In the genomic region with DNA sequence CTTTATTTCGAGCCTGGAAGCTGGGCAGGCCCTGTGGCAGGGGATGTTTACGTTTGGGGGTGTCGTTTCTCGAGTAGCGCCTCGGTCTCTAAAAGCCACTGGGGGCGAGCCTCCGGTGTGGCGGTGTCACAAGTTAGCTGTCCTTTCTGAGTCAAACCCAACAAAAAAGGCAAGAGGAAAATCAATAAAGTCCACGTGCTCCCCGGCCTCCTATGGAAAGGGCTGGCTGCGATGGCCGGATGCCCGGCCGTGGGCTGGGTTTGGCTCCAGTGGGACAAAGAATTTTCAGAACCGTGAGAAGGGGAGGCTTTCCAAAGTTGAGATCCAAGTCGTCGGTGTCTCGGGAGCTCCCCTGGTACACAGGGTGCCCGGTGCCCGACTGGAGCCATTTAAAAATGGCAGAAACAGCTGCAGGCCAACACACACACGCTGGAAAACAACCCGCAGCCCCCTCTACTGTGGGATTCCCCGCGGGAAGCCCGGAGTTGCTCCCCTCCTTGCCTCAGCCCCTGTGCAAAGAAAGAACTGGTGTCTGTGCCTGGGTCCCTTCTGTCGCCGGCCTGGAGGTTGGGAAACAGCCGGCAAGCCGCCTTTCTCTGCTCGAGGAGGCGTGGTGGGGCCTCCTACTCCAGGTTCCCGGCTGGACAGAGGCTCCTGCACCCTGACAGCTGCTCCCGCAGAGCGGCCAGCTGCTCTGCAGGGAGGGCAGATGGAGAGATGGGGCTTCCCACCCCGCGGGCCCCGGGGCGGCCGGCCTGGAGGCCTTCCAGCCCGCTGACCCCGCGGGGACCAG, we compare ENCODE assay signal across 8 cellular contexts. TPM values are rescaled to one million over a fixed set of nuclear protein-coding genes. Genes with fewer than 3 reads are reported as not detected.
DNase-seq lines count a peak whose midpoint lies in the region; ATAC-seq and TF ChIP-seq lines count a peak whose summit lies in the region.

No MANE protein-coding gene starts in this region.

- POLR2A ChIA-PET in AG04449 (lab: Yijun Ruan, JAX) = no interaction called here

- CTCF ChIA-PET in AG04449 (lab: Yijun Ruan, JAX) = interaction anchor here (0.6 to 2.4 kb wide), 9 partner anchors 8 to 107 kb away, joined by 3 to 10 read pairs (median 3); a partner anchor contains a TSS

- peaks cover 3 to 33% (median 18%) of the 10 kb centered on the region in 12 donors for H3K4me1 ChIP-seq in heart left ventricle

- TF ChIP-seq POLR2A in heart left ventricle (IDR thresholded peaks at IDR 0.05) = no peak
- TF ChIP-seq POLR2A in GM18505 (IDR thresholded peaks at IDR 0.05; ENCODE audit: borderline replicate concordance, extremely low read depth, insufficient read depth, insufficient read length) = no peak

- H3K27ac ChIP-seq in heart left ventricle = peak overlapping the region; percentile 55 to 94 (median 78)

- H3K27me3 ChIP-seq in heart left ventricle = peaks cover 0 to 11% (median 0%) of the 10 kb centered on the region in 9 donors

- no peaks in the 10 kb centered on the region for H3K36me3 ChIP-seq in heart left ventricle

- H3K4me3 ChIP-seq in AG04449 (ENCODE audit: low read depth, low read length) = peak overlapping the region; percentile 60
- peak overlapping the region; percentile 14 for H3K4me3 ChIP-seq in GM12865 (ENCODE audit: low read depth, low read length)
- H3K4me3 ChIP-seq in heart left ventricle = peak overlapping the region; percentile 40 to 88 (median 71)

- TF ChIP-seq CTCF in AG04449 (IDR thresholded peaks at IDR 0.05; ENCODE audit: insufficient read depth, low read length, missing control alignments) (no peak), GM12865 (IDR thresholded peaks at IDR 0.05; ENCODE audit: insufficient read depth, low read depth, low read length, missing control alignments) (no peak), heart left ventricle (IDR thresholded peaks at IDR 0.05) (no peak), omental fat pad (IDR thresholded peaks at IDR 0.05) (no peak)

- 1 to 6% (median 3%) methylated on average over 28 to 43 of the region's 43 CpGs for WGBS in heart left ventricle, 4 donors

- H3K9me3 ChIP-seq in heart left ventricle = peaks cover 0 to 7% (median 4%) of the 10 kb centered on the region in 12 donors

- intact Hi-C loops in heart left ventricle (cut with DNase I) = loop anchor here in 5 of 10 donors (5.0 to 10.0 kb wide), 4 partner anchors 56 to 106 kb away; a partner anchor contains a TSS

- ATAC-seq in heart left ventricle (peak; percentile 52 to 82 (median 60)), omental fat pad (ENCODE audit: low FRiP score) (peak; percentile 50), GM18505 (IDR thresholded peaks at IDR 0.05; ENCODE audit: unreplicated experiment) (no peak), GM21528 (IDR thresholded peaks at IDR 0.05; ENCODE audit: low FRiP score, unreplicated experiment) (no peak)

- DNase-seq in AG04449 (ENCODE audit: low read depth, low spot score) (no peak), GM12865 (ENCODE audit: low read depth) (no peak), NCI-H2227 treated with DMSO at 0.1 percent for 48 hours (lab: John Stamatoyannopoulos, UW) (peak; percentile 60), anterior cingulate cortex (lab: John Stamatoyannopoulos, UW) (peak in 56 of 58 donors; percentile 7 to 82 (median 66)), heart left ventricle (peak; percentile 54 to 81 (median 77)), omental fat pad (ENCODE audit: low spot score) (no peak)

RNA-seq across cellular contexts. Expression of a gene that starts 1.9 kb away (rescaled TPM):
- total RNA-seq in heart left ventricle = 10 to 100 TPM; 11.4 to 22.1 (median 14.3) TPM
- 10 to 100 TPM in 1 of 2 donors, 1 to 10 TPM in 1; 4.0 to 14.4 TPM for polyA plus RNA-seq in heart left ventricle
- 1 to 10 TPM; 2.8 to 4.9 (median 3.4) TPM for total RNA-seq in omental fat pad

RNA-seq across cellular contexts. Expression of a gene that starts 55.0 kb away (rescaled TPM):
- 10 to 100 TPM; 14.3 to 39.6 (median 22.7) TPM for total RNA-seq in heart left ventricle
- 10 to 100 TPM; 19.8 to 31.7 TPM for polyA plus RNA-seq in heart left ventricle
- total RNA-seq in omental fat pad = 10 to 100 TPM; 17.4 to 49.6 (median 32.6) TPM

Comparison
In these comparisons a context has a peak if more than half of its experiments do, and no peak if none do; other contexts are left out.
1. DNase-seq: peak in NCI-H2227 treated with DMSO at 0.1 percent for 48 hours (single experiment), anterior cingulate cortex (56 of 58) and heart left ventricle (5 of 5); none in AG04449 (single experiment), GM12865 (single experiment) and omental fat pad (single experiment).
2. H3K4me3 ChIP-seq: peak in every context shown above with its lines; median percentile 71 in heart left ventricle; 60 in AG04449; 14 in GM12865.
3. ATAC-seq: peak in heart left ventricle (4 of 4) and omental fat pad (single experiment); none in GM18505 (single experiment) and GM21528 (single experiment).